Comparison of ENCODE assay signal across 32 cellular contexts in the genomic region with DNA sequence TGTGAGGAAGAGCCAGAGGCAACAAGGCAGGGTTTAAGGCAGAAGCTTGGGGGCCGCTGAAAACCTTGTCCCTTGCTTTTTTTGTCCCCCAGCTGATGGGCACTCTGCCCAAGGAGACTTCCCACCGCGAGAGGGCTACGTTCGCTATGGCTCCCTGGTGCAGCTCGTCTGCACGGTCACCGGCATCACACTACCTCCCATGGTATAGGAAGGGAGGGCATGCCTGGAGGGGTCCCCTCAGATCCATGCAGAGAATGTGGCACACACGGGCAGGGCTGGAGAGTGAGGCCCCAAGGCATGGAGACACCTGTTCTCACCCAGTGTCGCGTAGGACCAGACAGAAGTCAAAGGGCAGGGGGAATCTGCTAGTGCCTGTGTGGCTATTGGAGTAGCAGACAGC. TPM values are rescaled to one million over a fixed set of nuclear protein-coding genes. Genes with fewer than 3 reads are reported as not detected.
"Had no signal": no experiment of that assay in that cellular context is flagged by ENCODE, and none has a peak within 500 bp of the region (broad histone marks: within the 10 kb centered on the region; RNA-seq: fewer than 3 reads in every experiment).

No MANE protein-coding gene starts in this region.

- H2AFZ ChIP-seq: hepatocyte, neural progenitor cell had no signal

- FAIRE-seq: pancreas, small intestine had no signal

- DNase-seq: islet precursor cell; left ventricle myocardium inferior; mesendoderm; naive B cell; natural killer cell; nephron progenitor cell; pancreas; posterior cingulate gyrus; retina; right cardiac atrium; sigmoid colon; small intestine; spleen; stimulated activated CD4-positive, alpha-beta T cell treated with anti-CD3 and anti-CD28 coated beads, Interleukin-4, amount 100 ng/mL, for 4 hours; stimulated activated CD8-positive, alpha-beta memory T cell treated with anti-CD3 and anti-CD28 coated beads, Interleukin-4, amount 100 ng/mL, for 48 hours; stimulated activated naive CD4-positive, alpha-beta T cell treated with Interleukin-2 at 50 U/mL for 16 hours; stimulated activated naive CD8-positive, alpha-beta T cell treated with anti-CD3 and anti-CD28 coated beads, Interleukin-15, amount 100 ng/mL, for 72 hours; substantia nigra had no signal

- H3K27ac ChIP-seq: hepatocyte, left ventricle myocardium inferior, neural progenitor cell, pancreas, prostate gland, sigmoid colon, spleen, tibial nerve, vagina had no signal

- H3K4me1 ChIP-seq: left ventricle myocardium inferior, neural progenitor cell, pancreas, prostate gland had no signal

- H3K27me3 ChIP-seq: hepatocyte, pancreas, vagina had no signal

- H3K4me3 ChIP-seq: hepatocyte, left ventricle myocardium inferior, lung, neural progenitor cell, pancreas, prostate gland, sigmoid colon, spleen, tibial nerve, vagina had no signal

- H3K79me2 ChIP-seq: hepatocyte had no signal

- H3K4me2 ChIP-seq: hepatocyte, neural progenitor cell had no signal

- H3K9ac ChIP-seq: neural progenitor cell had no signal

- ATAC-seq: natural killer cell; pancreas; right cardiac atrium; stimulated activated memory B cell treated with anti-CD40 and anti-IgM and Interleukin-4, amounts not matched to agents 10 μg/mL and 1 μg/mL and 100 μg/mL, for 72 hours; stimulated activated naive CD8-positive, alpha-beta T cell treated with anti-CD3 and anti-CD28 coated beads, Interleukin-15, amount 100 ng/mL, for 72 hours had no signal

- H3K36me3 ChIP-seq: left ventricle myocardium inferior, neural progenitor cell, prostate gland, sigmoid colon, spleen, tibial nerve, vagina had no signal

- H3K9me3 ChIP-seq: left ventricle myocardium inferior, pancreas, prostate gland, sigmoid colon, spleen, tibial nerve, vagina had no signal

RNA-seq across cellular contexts. Expression of a gene that starts 5.8 kb away (rescaled TPM):
- total RNA-seq: kidney epithelial cell, left ventricle myocardium inferior, mesothelial cell of epicardium, mononuclear cell, natural killer cell, sigmoid colon, spleen, temporal lobe, tibial nerve, vagina had no signal
- polyA plus RNA-seq: hepatocyte had no signal

RNA-seq across cellular contexts. Expression of a gene that starts 7.3 kb away (rescaled TPM):
- total RNA-seq: hepatocyte, kidney epithelial cell, left ventricle myocardium inferior, lower leg skin, mesothelial cell of epicardium, mononuclear cell, natural killer cell, omental fat pad, prostate gland, right cardiac atrium, sigmoid colon, spleen, temporal lobe, urinary bladder, vagina had no signal
- polyA plus RNA-seq: hepatocyte, lung, right cardiac atrium, urinary bladder had no signal

RNA-seq across cellular contexts. Expression of a gene that starts 59.6 kb away (rescaled TPM):
- total RNA-seq: mesothelial cell of epicardium, temporal lobe had no signal
